25 cellular contexts compared by ENCODE assay signal in the genomic region with DNA sequence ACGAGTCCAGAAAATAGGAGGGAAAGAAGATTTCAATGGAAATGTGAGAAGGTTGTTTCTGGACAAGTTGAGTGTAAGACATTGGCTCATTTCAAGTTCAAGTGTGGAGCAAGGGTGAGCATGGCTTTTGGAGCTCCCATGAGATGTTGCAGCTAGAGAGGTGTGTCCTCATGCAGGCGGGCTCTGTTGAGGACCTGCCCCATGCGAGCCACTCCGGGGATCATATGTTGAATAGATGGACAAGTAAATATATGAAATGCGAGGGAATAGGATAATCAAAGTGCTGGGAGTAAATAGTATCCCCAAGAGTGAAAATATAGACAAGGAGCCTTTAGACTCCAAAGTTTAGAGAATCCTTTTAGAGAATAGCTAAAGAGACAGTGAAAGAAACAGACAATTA.
"Had no signal": no experiment of that assay in that cellular context is flagged by ENCODE, and none has a peak within 500 bp of the region (broad histone marks: within the 10 kb centered on the region; RNA-seq: fewer than 3 reads in every experiment).

No MANE protein-coding gene starts in this region.

- H3K4me1 ChIP-seq: foreskin keratinocyte, prostate gland, suprapubic skin, thyroid gland had no signal

- H3K36me3 ChIP-seq: gastroesophageal sphincter, heart left ventricle, prostate gland, right atrium auricular region, suprapubic skin, thyroid gland, vagina had no signal

- H3K27me3 ChIP-seq: foreskin keratinocyte, gastroesophageal sphincter, heart left ventricle, hepatocyte, right atrium auricular region, suprapubic skin, thyroid gland, vagina had no signal

- ATAC-seq: foreskin keratinocyte; gastroesophageal sphincter; natural killer cell; sciatic nerve; stimulated activated naive CD8-positive, alpha-beta T cell treated with anti-CD3 and anti-CD28 coated beads, Interleukin-15, amount 100 ng/mL, for 72 hours had no signal

- H3K4me2 ChIP-seq: hepatocyte, smooth muscle cell had no signal

- H3K9me3 ChIP-seq: gastroesophageal sphincter, heart left ventricle, prostate gland, right atrium auricular region, suprapubic skin, thyroid gland, vagina had no signal

- H3K79me2 ChIP-seq: hepatocyte had no signal

- H2AFZ ChIP-seq: hepatocyte had no signal

- DNase-seq: dorsolateral prefrontal cortex; effector CD4-positive, alpha-beta T cell; foreskin keratinocyte; heart left ventricle; natural killer cell; nucleus accumbens; stimulated activated CD4-positive, alpha-beta T cell treated with anti-CD3 and anti-CD28 coated beads, Interleukin-12 subunit alpha, Interleukin-12 subunit beta, amount 100 ng/mL, for 4 hours; stimulated activated CD4-positive, alpha-beta T cell treated with anti-CD3 and anti-CD28 coated beads, Interleukin-1b, Interleukin-23, amount 100 ng/mL, for 48 hours; stimulated activated CD4-positive, alpha-beta T cell treated with anti-CD3 and anti-CD28 coated beads, Interleukin-4, amount 100 ng/mL, for 1 hour; stimulated activated CD8-positive, alpha-beta memory T cell treated with anti-CD3 and anti-CD28 coated beads, Interleukin-4, amount 100 ng/mL, for 48 hours; stimulated activated naive CD4-positive, alpha-beta T cell; stimulated activated naive CD8-positive, alpha-beta T cell treated with anti-CD3 and anti-CD28 coated beads, Interleukin-15, amount 100 ng/mL, for 72 hours; thyroid gland; trophoblast cell had no signal

- H3K4me3 ChIP-seq: dorsolateral prefrontal cortex, gastroesophageal sphincter, heart left ventricle, hepatocyte, lung, prostate gland, right atrium auricular region, smooth muscle cell, suprapubic skin, thyroid gland, vagina had no signal

- H3K27ac ChIP-seq: dorsolateral prefrontal cortex, foreskin keratinocyte, gastroesophageal sphincter, heart left ventricle, hepatocyte, prostate gland, right atrium auricular region, suprapubic skin, thyroid gland, vagina had no signal

- FAIRE-seq: colon, keratinocyte had no signal
